In genomic region chr15:55696221-55696620, GRCh38 we compare ENCODE assay signal across 22 cellular contexts. TPM values are rescaled to one million over a fixed set of nuclear protein-coding genes. Genes with fewer than 3 reads are reported as not detected.
DNase-seq lines count a peak whose midpoint lies in the region; FAIRE-seq and TF ChIP-seq lines count a peak whose summit lies in the region.
"Had no signal": no experiment of that assay in that cellular context is flagged by ENCODE, and none has a peak within 500 bp of the region (broad histone marks: within the 10 kb centered on the region; RNA-seq: fewer than 3 reads in every experiment).

No MANE protein-coding gene starts in this region.

- peaks cover 23% of the 10 kb centered on the region for H3K36me3 Mint-ChIP-seq in neural progenitor cell

- no peak overlapping the region for H2BK15ac ChIP-seq in H1 (ENCODE audit: low read length)

- H3K27me3 ChIP-seq in H1 (replicated peaks in 1 of 4; ENCODE audit: control insufficient read depth in 3 of 4, extremely low read depth in 1 of 4, insufficient read depth in 3 of 4, low read length in 3 of 4), result no peaks in the 10 kb centered on the region; a peak in 1 of 7 replicates
- no peaks in the 10 kb centered on the region for H3K27me3 ChIP-seq in neural progenitor cell
- H3K27me3 ChIP-seq in transverse colon, result no peaks in the 10 kb centered on the region
- H3K27me3 ChIP-seq: BE2C had no signal

- no peak for TF ChIP-seq RAD21 in H1 (IDR thresholded peaks at IDR 0.05 in 1 of 2, conservative IDR thresholded peaks at IDR 0.05 in 1 of 2; ENCODE audit: low read depth in 2 of 2, low read length in 2 of 2)

- in situ Hi-C loops in transverse colon (cut with MboI; ENCODE audit: low pct_ligation_motif_present in 1 of 4, low pct_unique_long_range_greater_than_20kb in 1 of 4, low sequenced_read_pairs in 3 of 4), result no loop called here

- no peaks in the 10 kb centered on the region for H3K79me1 ChIP-seq in H1 (ENCODE audit: low read depth, low read length)

- peaks cover 2% of the 10 kb centered on the region for H3K27me3 Mint-ChIP-seq in neural progenitor cell (ENCODE audit: insufficient read depth, low read depth)

- H4K20me1 ChIP-seq in H1 (replicated peaks in 1 of 2; ENCODE audit: control insufficient read depth in 1 of 2, insufficient read depth in 2 of 2, low read length in 2 of 2) (no peaks in the 10 kb centered on the region), neural progenitor cell (ENCODE audit: low read depth) (peaks cover 98% of the 10 kb centered on the region)

- H3K36me3 ChIP-seq in H1 (ENCODE audit: control insufficient read depth in 2 of 4, insufficient read depth in 4 of 4, low read length in 3 of 4), result no peaks in the 10 kb centered on the region
- H3K36me3 ChIP-seq in neural progenitor cell, result no peaks in the 10 kb centered on the region
- H3K36me3 ChIP-seq in transverse colon, result no peaks in the 10 kb centered on the region
- H3K36me3 ChIP-seq: BE2C had no signal

- H3K4me1 Mint-ChIP-seq in neural progenitor cell, result peaks cover 64% of the 10 kb centered on the region

- no peaks in the 10 kb centered on the region for H3K9me3 ChIP-seq in H1 (ENCODE audit: insufficient read depth in 2 of 2, low read depth in 1 of 2, low read length in 1 of 2)
- no peaks in the 10 kb centered on the region for H3K9me3 ChIP-seq in neural progenitor cell (ENCODE audit: low read depth)
- no peaks in the 10 kb centered on the region for H3K9me3 ChIP-seq in transverse colon
- H3K9me3 ChIP-seq: BE2C, SK-N-SH had no signal

- no peak overlapping the region for H3K4me3 ChIP-seq in H1 (ENCODE audit: extremely low read depth in 1 of 4, insufficient read depth in 2 of 4, low read depth in 3 of 4, low read length in 4 of 4)
- no peak overlapping the region for H3K4me3 ChIP-seq in neural progenitor cell
- no peak overlapping the region for H3K4me3 ChIP-seq in transverse colon
- H3K4me3 ChIP-seq: GM12878, GM23248 had no signal

- H3K23ac ChIP-seq in H1 (ENCODE audit: insufficient read length), result no peak overlapping the region

- intact Hi-C loops in transverse colon (cut with DNase I; ENCODE audit: low total_unique reads), result no loop called here

- CTCF ChIA-PET in H1 (lab: Charles Lee; ENCODE audit: partially characterized antibody), result interaction anchor here (0.6 to 1.3 kb wide), 5 partner anchors 9 to 123 kb away, joined by 3 to 5 read pairs (median 3); no protein-coding TSS in a partner anchor

- peaks cover 50% of the 10 kb centered on the region for H3F3A ChIP-seq in neural progenitor cell (ENCODE audit: low read depth)

- no peak overlapping the region for H3K18ac ChIP-seq in H1 (ENCODE audit: extremely low read depth, low read length)

- no peak overlapping the region for H2AFZ ChIP-seq in H1 (ENCODE audit: low read length)
- H2AFZ ChIP-seq in neural progenitor cell (replicated peaks), result no peak overlapping the region
- H2AFZ ChIP-seq: GM23248 had no signal

- POLR2A ChIA-PET in H1 (lab: Charles Lee; ENCODE audit: partially characterized antibody), result interaction anchor here (1.1 kb wide), 1 partner anchor 11 kb away, joined by 3 read pairs; no protein-coding TSS in a partner anchor

- DNase-seq in D721Med (ENCODE audit: insufficient read length, low spot score) (no peak), NCI-H226 (peak; percentile 30), H1 (ENCODE audit: low read depth in 1 of 2, low spot score in 2 of 2) (no peak), neural progenitor cell (ENCODE audit: low spot score) (no peak), putamen (ENCODE audit: low spot score) (no peak), transverse colon (no peak), HTR-8/SVneo (ENCODE audit: insufficient read length, low spot score) (no peak), amniotic stem cell (lab: John Stamatoyannopoulos, UW) (no peak)
- DNase-seq: BE2C, DMS79, GM23248, KG1, NCI-H1092 treated with DMSO at 0.1 percent for 48 hours, NCI-H1436 treated with DMSO at 0.1 percent for 48 hours, NCI-H1930, NCI-H510A treated with DMSO at 0.1 percent for 48 hours, NCI-H748 treated with DMSO at 0.1 percent for 48 hours, SIG-M5, SK-N-SH had no signal

- no peak overlapping the region for H2AK5ac ChIP-seq in H1 (ENCODE audit: low read depth, low read length)

- no peak overlapping the region for H4K91ac ChIP-seq in H1 (replicated peaks; ENCODE audit: insufficient read length, low read length)

- TF ChIP-seq CTCF in D721Med (IDR thresholded peaks at IDR 0.05; ENCODE audit: insufficient read depth, missing control alignments), result no peak
- no peak for TF ChIP-seq CTCF in H1 (IDR thresholded peaks at IDR 0.05; ENCODE audit: control extremely low read depth in 1 of 3, insufficient read depth in 1 of 3, low read depth in 1 of 3, low read length in 3 of 3)
- TF ChIP-seq CTCF in neural progenitor cell (IDR thresholded peaks at IDR 0.05), result no peak
- no peak for TF ChIP-seq CTCF in transverse colon (IDR thresholded peaks at IDR 0.05)

- peaks cover 5% of the 10 kb centered on the region for H3K9me3 Mint-ChIP-seq in neural progenitor cell

- H3K9ac ChIP-seq in H1 (replicated peaks in 1 of 4; ENCODE audit: extremely low read depth in 1 of 4, low read depth in 3 of 4, low read length in 3 of 4) (no peak overlapping the region), neural progenitor cell (no peak overlapping the region)
- H3K9ac ChIP-seq: GM23248, SK-N-SH had no signal

- H3K4me2 ChIP-seq in H1 (ENCODE audit: insufficient read depth in 1 of 2, low read depth in 2 of 2, low read length in 2 of 2) (no peak overlapping the region), neural progenitor cell (no peak overlapping the region)
- H3K4me2 ChIP-seq: SK-N-SH had no signal

- H2BK120ac ChIP-seq in H1 (replicated peaks; ENCODE audit: low read depth, low read length), result no peak overlapping the region

- no peak overlapping the region for H3K56ac ChIP-seq in H1 (replicated peaks; ENCODE audit: insufficient read length, low read depth, low read length)

- H3K27ac ChIP-seq in H1 (ENCODE audit: low read depth, low read length), result no peak overlapping the region
- H3K27ac ChIP-seq in neural progenitor cell, result peak overlapping the region; percentile 24
- H3K27ac ChIP-seq in transverse colon, result no peak overlapping the region
- H3K27ac ChIP-seq: GM23248, RWPE1 had no signal

- H2BK12ac ChIP-seq in H1 (ENCODE audit: low read depth, low read length), result no peak overlapping the region

- H2BK5ac ChIP-seq in H1 (ENCODE audit: low read depth, low read length), result no peak overlapping the region

- H3K27ac Mint-ChIP-seq in neural progenitor cell, result peak overlapping the region; percentile 59

- TF ChIP-seq EP300 in H1 (IDR thresholded peaks at IDR 0.05; ENCODE audit: borderline replicate concordance in 1 of 2, low read depth in 2 of 2, low read length in 2 of 2) (no peak), transverse colon (IDR thresholded peaks at IDR 0.05; ENCODE audit: low read depth) (no peak)

- FAIRE-seq in D721Med (lab: Jason Lieb, UNC), result peak; percentile 55
- FAIRE-seq in H1 (lab: Jason Lieb, UNC), result peak; percentile 32
- FAIRE-seq in HTR-8/SVneo (lab: Jason Lieb, UNC), result no peak
- FAIRE-seq: GM12878 had no signal

- no peaks in the 10 kb centered on the region for H3K23me2 ChIP-seq in H1 (ENCODE audit: low read depth, low read length)

- TF ChIP-seq POLR2A in H1 (IDR thresholded peaks at IDR 0.05; ENCODE audit: control extremely low read depth in 1 of 2, low read depth in 2 of 2, low read length in 2 of 2) (no peak), transverse colon (IDR thresholded peaks at IDR 0.05) (no peak)

- H3K79me2 ChIP-seq in H1 (ENCODE audit: control insufficient read depth in 1 of 2, insufficient read depth in 2 of 2, low read length in 2 of 2) (no peaks in the 10 kb centered on the region), neural progenitor cell (ENCODE audit: low read depth) (peaks cover 100% of the 10 kb centered on the region)

- no peak overlapping the region for H2BK20ac ChIP-seq in H1 (ENCODE audit: low read length)

- H3K14ac ChIP-seq in H1 (ENCODE audit: insufficient read length), result no peak overlapping the region

- H3K4me3 Mint-ChIP-seq in neural progenitor cell, result peak overlapping the region; percentile 37

- H3K4me1 ChIP-seq in H1 (replicated peaks in 1 of 4; ENCODE audit: control insufficient read depth in 3 of 4, insufficient read depth in 4 of 4, low read length in 3 of 4) (peaks cover 0 to 9% (median 3%) of the 10 kb centered on the region in 4 experiments; a peak in 4 of 7 replicates), neural progenitor cell (peaks cover 27% of the 10 kb centered on the region), transverse colon (peaks cover 0 to 14% (median 6%) of the 10 kb centered on the region in 4 donors)

- no peak overlapping the region for H4K5ac ChIP-seq in H1 (ENCODE audit: insufficient read length, low read depth, low read length)

- WGBS in H1 (ENCODE audit: extremely low coverage in 1 of 2, insufficient coverage in 1 of 2, insufficient read length in 1 of 2, insufficient replicate concordance in 2 of 2, low coverage in 1 of 2, low lambda C conversion rate in 2 of 2, missing lambda C conversion rate in 1 of 2), 2 experiments, result 85% methylated on average over 3 of the region's 3 CpGs; no CpG with 5 or more reads in 1 of the 2 experiments
- WGBS in transverse colon (ENCODE audit: low coverage in 1 of 2), 2 donors, result 81 to 85% methylated on average over 3 of the region's 3 CpGs

- no peak overlapping the region for H4K8ac ChIP-seq in H1 (ENCODE audit: extremely low read depth, insufficient read depth, low read length)

- no peak overlapping the region for H3K4ac ChIP-seq in H1 (replicated peaks; ENCODE audit: insufficient read length, low read depth, low read length)

TF ChIP-seq in H1, 55 proteins besides CTCF, POLR2A, EP300 and RAD21 (continues in another document):
- TF ChIP-seq USF2 (IDR thresholded peaks at IDR 0.05; ENCODE audit: low read length) (no peak), BCL11A (IDR thresholded peaks at IDR 0.05; ENCODE audit: low read depth in 2 of 2, low read length in 2 of 2) (no peak), TAF7 (optimal IDR thresholded peaks at IDR 0.05; ENCODE audit: borderline replicate concordance, low read depth, low read length) (no peak)

RNA-seq across cellular contexts. Expression of gene PRTG, which starts 46.7 kb away (rescaled TPM):
- total RNA-seq in H1 (2021; fragmentation: NEBNext Ultra II Directional; extraction: Animal tissue kit (Norgen Biotek cat#: 25700)), result 3.2 and 3.4 TPM in 2 replicates
- polyA plus RNA-seq in H1 (2011; rRNA removed), result 2.1 and 3.1 TPM in 2 replicates
- 2.6 TPM for polyA plus RNA-seq in H1 (2011; cell fraction: cytosol; rRNA removed)
- 4.0 TPM for polyA plus RNA-seq in H1 (2011; cell fraction: nucleus; rRNA removed)
- polyA plus RNA-seq in H1 (2012, experiment 1 of 2), result 1.9 to 3.3 TPM (median 2.6 TPM) in 4 replicates
- 0.35 TPM for polyA plus RNA-seq in H1 (2012, experiment 2 of 2)
- polyA plus RNA-seq in H1 (2013, experiment 1 of 2), result 4.5 TPM
- polyA plus RNA-seq in H1 (2013, experiment 2 of 2), result 3.4 TPM
- polyA minus RNA-seq in H1 (2011; rRNA and poly(A)+ RNA removed), result 8.5 and 15.2 TPM in 2 replicates
- 6.4 TPM for polyA minus RNA-seq in H1 (2011; cell fraction: cytosol; rRNA and poly(A)+ RNA removed)
- polyA minus RNA-seq in H1 (2011; cell fraction: nucleus; rRNA and poly(A)+ RNA removed), result 18.8 TPM
- total RNA-seq in neural progenitor cell (ENCODE audit: low replicate concordance), result 508 and 574 TPM in 2 replicates
- under 1 TPM; 0.20 to 0.75 (median 0.66) TPM for total RNA-seq in transverse colon
- total RNA-seq: GM12878, HT-29 had no signal
- polyA plus RNA-seq: GM23248 had no signal

Comparison
In these comparisons a context has a peak if more than half of its experiments do, and no peak if none do; other contexts are left out.
1. RNA of gene PRTG, which starts 46.7 kb away (total RNA-seq): 508 to 574 TPM in neural progenitor cell; 3.2 to 3.4 TPM in H1 and 0.20 to 0.75 TPM in transverse colon; every median in the first group is over 100 times any median in the second.